In the genomic region with DNA sequence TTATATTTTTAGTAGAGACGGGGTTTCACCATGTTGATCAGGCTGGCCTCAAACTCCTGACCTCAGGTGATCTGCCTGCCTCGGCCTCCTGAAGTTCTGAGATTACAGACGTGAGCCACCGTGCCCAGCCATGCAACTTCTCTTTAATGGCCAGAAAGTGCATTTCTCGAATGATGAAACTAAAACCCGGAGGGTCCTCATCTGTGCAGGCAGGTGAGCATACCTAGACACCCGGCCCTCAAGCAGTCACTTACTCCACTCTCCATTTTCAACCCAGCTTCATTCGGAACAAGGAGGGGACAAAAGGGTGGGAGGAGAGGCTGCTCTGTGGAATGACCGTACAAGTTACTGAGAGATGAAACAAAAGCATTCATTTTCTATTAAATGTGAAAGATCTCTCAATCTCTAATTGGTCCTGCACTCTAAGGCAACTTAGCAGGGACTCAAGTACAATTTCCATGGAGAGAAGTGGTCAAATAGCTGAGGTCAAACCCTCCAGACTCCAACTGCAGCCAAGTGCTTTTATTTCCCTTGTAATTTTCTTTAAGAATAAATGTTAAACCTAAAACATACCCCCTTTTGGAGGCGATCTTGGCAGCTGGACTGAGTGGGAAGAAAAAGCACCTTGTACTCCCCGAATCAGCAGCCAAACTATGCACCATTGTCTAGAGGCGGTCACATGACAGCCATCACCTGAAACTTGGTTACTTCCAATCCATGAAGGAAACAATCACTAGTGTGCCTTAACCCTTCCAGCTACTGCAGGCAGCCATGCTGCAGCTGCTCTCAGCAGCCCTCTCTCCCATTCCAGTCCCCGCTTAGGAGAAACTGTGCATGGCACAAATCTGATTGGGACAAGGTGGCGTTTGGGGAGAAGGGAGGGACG, we compare ENCODE assay signal across 9 cellular contexts.
DNase-seq lines count a peak whose midpoint lies in the region; ATAC-seq and TF ChIP-seq lines count a peak whose summit lies in the region.
"Had no signal": no experiment of that assay in that cellular context is flagged by ENCODE, and none has a peak within 500 bp of the region (broad histone marks: within the 10 kb centered on the region; RNA-seq: fewer than 3 reads in every experiment).

No MANE protein-coding gene starts in this region.

- peaks cover 9% of the 10 kb centered on the region for H3K9me3 Mint-ChIP-seq in nephron progenitor cell
- H3K9me3 Mint-ChIP-seq: activated B cell treated with CpG ODN at 0.5 μM for 24 hours had no signal

- H3K27me3 ChIP-seq in AG04450 (ENCODE audit: control insufficient read depth, insufficient read depth, low read length): no peaks in the 10 kb centered on the region

- H3K9me3 ChIP-seq in AG04450 (ENCODE audit: control insufficient read depth, insufficient read depth, low read length): no peaks in the 10 kb centered on the region

- H3K4me3 ChIP-seq in AG04450 (ENCODE audit: low read depth, low read length): peak overlapping the region; percentile 63

- POLR2A ChIA-PET in AG04450 (lab: Yijun Ruan, JAX): no interaction called here

- peaks cover 86% of the 10 kb centered on the region for H3K4me1 Mint-ChIP-seq in nephron progenitor cell

- ATAC-seq in esophagus mucosa (peak; percentile 59), HG03139 (IDR thresholded peaks at IDR 0.05; ENCODE audit: unreplicated experiment) (no peak), HG02981 (IDR thresholded peaks at IDR 0.05; ENCODE audit: unreplicated experiment) (no peak)

- H3K27ac Mint-ChIP-seq in nephron progenitor cell: peak overlapping the region; percentile 97
- H3K27ac Mint-ChIP-seq: activated B cell treated with CpG ODN at 0.5 μM for 24 hours had no signal

- peaks cover 54% of the 10 kb centered on the region for H3K36me3 Mint-ChIP-seq in nephron progenitor cell (ENCODE audit: low read depth)

- CTCF ChIA-PET in AG04450 (lab: Charles Lee): interaction anchor here (0.6 to 0.7 kb wide), 2 partner anchors 9 to 12 kb away, joined by 3 to 5 read pairs; no protein-coding TSS in a partner anchor

- peak overlapping the region; percentile 78 for H3K4me3 Mint-ChIP-seq in nephron progenitor cell

- TF ChIP-seq CTCF in AG04450 (IDR thresholded peaks at IDR 0.05; ENCODE audit: low read depth, low read length) (no peak), nephron progenitor cell (IDR thresholded peaks at IDR 0.05) (no peak)

- peaks cover 3% of the 10 kb centered on the region for H3K27me3 Mint-ChIP-seq in nephron progenitor cell (ENCODE audit: low read depth, poor library complexity)
- H3K27me3 Mint-ChIP-seq: activated B cell treated with CpG ODN at 0.5 μM for 24 hours had no signal

- peak overlapping the region; percentile 89 for H3K27ac ChIP-seq in AG04450 (ENCODE audit: low read depth, low read length)

- DNase-seq in AG04450 (ENCODE audit: low read depth, low spot score) (no peak), NCI-H2227 treated with DMSO at 0.1 percent for 48 hours (lab: John Stamatoyannopoulos, UW) (peak; percentile 50), nephron progenitor cell (no peak), NCI-H2196 (lab: John Stamatoyannopoulos, UW; ENCODE audit: unreplicated experiment) (no peak), D341Med (ENCODE audit: low spot score) (no peak)
- DNase-seq: activated B cell treated with CpG ODN at 0.5 μM for 24 hours had no signal
